ENCODE assay signal across 1 cellular context in the genomic region with DNA sequence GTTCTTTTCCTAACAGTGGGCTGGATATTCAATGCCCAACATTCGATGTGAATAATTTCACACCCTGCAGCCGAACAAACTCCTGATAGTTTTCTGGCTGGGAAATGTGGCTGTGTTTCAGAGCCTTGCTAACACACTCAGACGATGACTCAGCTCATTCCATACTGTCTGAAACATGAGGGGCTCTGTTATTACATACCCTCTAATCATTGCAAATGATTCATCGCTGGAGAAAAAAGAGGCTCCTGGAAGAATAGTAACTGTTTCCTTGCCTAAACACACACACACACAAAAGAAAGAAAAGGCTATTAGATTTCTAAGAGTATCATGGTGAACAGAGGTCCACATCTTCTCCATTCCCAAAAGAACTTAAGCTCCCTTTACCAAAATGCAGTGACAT.
TF ChIP-seq lines count a peak whose summit lies in the region.

No MANE protein-coding gene starts in this region.

TF ChIP-seq in HepG2, 621 proteins besides CTCF, POLR2A, EP300 and RAD21 (continued from another document):
- TF ChIP-seq ZKSCAN8 (CRISPR knock-in tag; IDR thresholded peaks at IDR 0.05; ENCODE audit: borderline replicate concordance) (no peak), EED (CRISPR knock-in tag; IDR thresholded peaks at IDR 0.05) (no peak), GTF2F1 (IDR thresholded peaks at IDR 0.05; ENCODE audit: low read length) (no peak), ZNF143 (CRISPR knock-in tag; IDR thresholded peaks at IDR 0.05) (no peak), MAFK (conservative IDR thresholded peaks at IDR 0.05 in 1 of 2, IDR thresholded peaks at IDR 0.05 in 1 of 2; ENCODE audit: low read length in 2 of 2) (peak; percentile 46 to 50), HDAC6 (IDR thresholded peaks at IDR 0.05; ENCODE audit: low read depth, low read length) (no peak), ZNF773 (CRISPR knock-in tag; IDR thresholded peaks at IDR 0.05; ENCODE audit: borderline replicate concordance) (no peak)
- TF ChIP-seq, protein P1, sequence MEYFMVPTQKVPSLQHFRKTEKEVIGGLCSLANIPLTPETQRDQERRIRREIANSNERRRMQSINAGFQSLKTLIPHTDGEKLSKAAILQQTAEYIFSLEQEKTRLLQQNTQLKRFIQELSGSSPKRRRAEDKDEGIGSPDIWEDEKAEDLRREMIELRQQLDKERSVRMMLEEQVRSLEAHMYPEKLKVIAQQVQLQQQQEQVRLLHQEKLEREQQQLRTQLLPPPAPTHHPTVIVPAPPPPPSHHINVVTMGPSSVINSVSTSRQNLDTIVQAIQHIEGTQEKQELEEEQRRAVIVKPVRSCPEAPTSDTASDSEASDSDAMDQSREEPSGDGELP (IDR thresholded peaks at IDR 0.05; ENCODE audit: borderline replicate concordance, low read depth) = no peak
TF ChIP-seq in HepG2: peak in this region for 2.
